Comparison of ENCODE assay signal across 8 cellular contexts in genomic region chr17:18038861-18039534, GRCh38. TPM values are rescaled to one million over a fixed set of nuclear protein-coding genes. Genes with fewer than 3 reads are reported as not detected.
DNase-seq lines count a peak whose midpoint lies in the region; ATAC-seq and TF ChIP-seq lines count a peak whose summit lies in the region.

Gene ATPAF2, minus strand, starts transcription at chr17:18039168. Its CDS starts 155 bp downstream, at chr17:18039013.
Gene GID4, plus strand, starts transcription at chr17:18039408. Its CDS starts 57 bp downstream, at chr17:18039465.

- H3K27me3 ChIP-seq in H7 (ENCODE audit: control insufficient read depth, insufficient read depth, low read length) = no peaks in the 10 kb centered on the region; the same call in 1 of the 2 replicates

- H3K27me3 Mint-ChIP-seq in nephron (ENCODE audit: low read depth) = peaks cover 3% of the 10 kb centered on the region

- H3K36me3 Mint-ChIP-seq in nephron (ENCODE audit: low read depth) = no peaks in the 10 kb centered on the region

- TF ChIP-seq CTCF in fibroblast of the aortic adventitia (IDR thresholded peaks at IDR 0.05; ENCODE audit: insufficient read depth, low read length) (peak; percentile 7), nephron (IDR thresholded peaks at IDR 0.05; ENCODE audit: unreplicated experiment in 3 of 3) (no peak)

- ATAC-seq in stimulated activated naive CD8-positive, alpha-beta T cell treated with anti-CD3 and anti-CD28 coated beads, Interleukin-15, Interleukin-2, amounts not matched to agents 100 U/mL and 50 U/mL, for 24 hours = peak; percentile 95

- TF ChIP-seq POLR2A in Raji (IDR thresholded peaks at IDR 0.05; ENCODE audit: insufficient read depth, low read depth, low read length) = peak; percentile 73

- peak within 1 kb of the TSS; percentile 80 to 96 (median 94) for H3K27ac Mint-ChIP-seq in nephron

- no peaks in the 10 kb centered on the region for H3K36me3 ChIP-seq in H7 (replicated peaks; ENCODE audit: control insufficient read depth, insufficient read depth, low read length)

- DNase-seq in G401 (ENCODE audit: low spot score) (peak; percentile 99), H7 (peak; percentile 99), M059J (ENCODE audit: low read depth) (peak; percentile 98), fibroblast of the aortic adventitia (ENCODE audit: low read depth) (peak; percentile 97)
- DNase-seq in activated effector memory CD4-positive, alpha-beta T cell treated with Interleukin-2 at 50 U/mL for 16 hours = peak; percentile 100
- peak; percentile 99 for DNase-seq in stimulated activated naive CD8-positive, alpha-beta T cell treated with anti-CD3 and anti-CD28 coated beads, Interleukin-15, Interleukin-2, amounts not matched to agents 100 U/mL and 50 U/mL, for 24 hours

- H3K4me1 Mint-ChIP-seq in nephron = peaks cover 47% of the 10 kb centered on the region

- peak within 1 kb of the TSS; percentile 92 for H3K4me3 ChIP-seq in H7 (ENCODE audit: insufficient read depth, low read depth, low read length)
- peak within 1 kb of the TSS; percentile 96 for H3K4me3 ChIP-seq in fibroblast of the aortic adventitia (ENCODE audit: low read depth, low read length)

- H3K9me3 Mint-ChIP-seq in nephron = no peaks in the 10 kb centered on the region

- peak within 1 kb of the TSS; percentile 95 to 99 (median 98) for H3K4me3 Mint-ChIP-seq in nephron

- in situ Hi-C loops in G401 (cut with HindIII; ENCODE audit: low sequenced_read_pairs) = loop anchor here (25.0 kb wide), 1 partner anchor 152 kb away; no protein-coding TSS in a partner anchor

RNA-seq across cellular contexts. Expression of gene ATPAF2, which starts in this region (rescaled TPM):
- 78.5 and 84.5 TPM in 2 replicates for total RNA-seq in G401 (2014; rRNA removed; shearing (Covaris generic))
- total RNA-seq in H7 (2014; rRNA removed; shearing (Covaris generic)) = 17.9 and 22.4 TPM in 2 replicates
- total RNA-seq in M059J (2014; rRNA removed; shearing (Covaris generic)) = 12.3 and 14.4 TPM in 2 replicates
- total RNA-seq in fibroblast of the aortic adventitia (ENCODE audit: low replicate concordance) = 17.8 and 43.4 TPM in 2 replicates

RNA-seq across cellular contexts. Expression of gene GID4, which starts in this region (rescaled TPM):
- 6.7 and 10.8 TPM in 2 replicates for total RNA-seq in G401 (2014; rRNA removed; shearing (Covaris generic))
- total RNA-seq in H7 (2014; rRNA removed; shearing (Covaris generic)) = 11.1 and 12.9 TPM in 2 replicates
- 5.9 and 8.2 TPM in 2 replicates for total RNA-seq in M059J (2014; rRNA removed; shearing (Covaris generic))
- total RNA-seq in fibroblast of the aortic adventitia (ENCODE audit: low replicate concordance) = 5.5 and 7.8 TPM in 2 replicates

Comparison
In these comparisons a context has a peak if more than half of its experiments do, and no peak if none do; other contexts are left out.
1. Peak in every context shown above with its lines: DNase-seq, ATAC-seq and H3K4me3 ChIP-seq.